Comparison of ENCODE assay signal across 21 cellular contexts in the genomic region with DNA sequence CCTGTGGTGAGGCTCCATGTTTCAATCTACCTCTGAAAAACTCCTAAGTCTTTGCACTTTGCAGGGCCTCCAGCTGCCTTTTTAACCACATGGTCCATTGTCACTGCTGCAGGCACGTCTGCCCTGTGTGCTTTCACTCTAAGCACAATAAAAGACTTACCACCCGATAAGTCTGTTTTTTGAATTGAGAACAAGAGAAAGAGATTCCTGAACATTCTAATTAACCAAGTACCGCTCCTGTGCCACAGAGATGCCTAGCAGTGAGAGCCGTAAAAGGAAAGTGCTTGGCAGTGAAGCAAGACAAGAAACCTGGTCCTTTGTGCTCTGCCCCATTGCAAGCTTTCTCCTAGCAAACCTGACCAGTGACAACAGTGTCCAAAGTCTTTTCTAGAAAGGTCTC.
"Had no signal": no experiment of that assay in that cellular context is flagged by ENCODE, and none has a peak within 500 bp of the region (broad histone marks: within the 10 kb centered on the region; RNA-seq: fewer than 3 reads in every experiment).

No MANE protein-coding gene starts in this region.

- H3K27me3 Mint-ChIP-seq: activated naive CD4-positive, alpha-beta T cell treated with anti-CD3 and anti-CD28 coated beads, Interleukin-2, amount 50 U/mL, for 24 hours; central memory CD8-positive, alpha-beta T cell; T-helper 17 cell had no signal

- H3K4me1 Mint-ChIP-seq: activated naive CD4-positive, alpha-beta T cell treated with anti-CD3 and anti-CD28 coated beads, Interleukin-2, amount 50 U/mL, for 24 hours; central memory CD8-positive, alpha-beta T cell; T-helper 17 cell had no signal

- H3K27ac ChIP-seq: body of pancreas had no signal

- H3K4me3 ChIP-seq: body of pancreas had no signal

- ATAC-seq: activated CD8-positive, alpha-beta T cell treated with anti-CD3 and anti-CD28 coated beads, Interleukin-2, amount 10 ng/mL, durations not matched to agents 7 days and 5 days; body of pancreas; T-helper 17 cell; WTC11 had no signal

- H3K9me3 Mint-ChIP-seq: WTC11 had no signal

- H3K27ac Mint-ChIP-seq: activated CD8-positive, alpha-beta T cell treated with anti-CD3 and anti-CD28 coated beads, Interleukin-2, amount 10 ng/mL, durations not matched to agents 7 days and 5 days; activated naive CD4-positive, alpha-beta T cell treated with anti-CD3 and anti-CD28 coated beads, Interleukin-2, amount 50 U/mL, for 24 hours; T-helper 17 cell; WTC11 had no signal

- H3K9me3 ChIP-seq: body of pancreas had no signal

- DNase-seq: activated CD4-positive, alpha-beta T cell treated with anti-CD3 and anti-CD28 coated beads for 48 hours; activated CD4-positive, alpha-beta T cell treated with anti-CD3 and anti-CD28 coated beads, Interleukin-2, amount 50 U/mL, for 4 hours; activated CD4-positive, CD25-positive, alpha-beta regulatory T cell treated with anti-CD3 and anti-CD28 coated beads, Interleukin-2, amount 50 U/mL, for 72 hours; activated CD8-positive, alpha-beta memory T cell treated with anti-CD3 and anti-CD28 coated beads, Interleukin-2, amount 50 U/mL, for 48 hours; activated CD8-positive, alpha-beta T cell treated with anti-CD3 and anti-CD28 coated beads, Interleukin-2, amount 10 ng/mL, durations not matched to agents 7 days and 5 days; activated T-cell treated with anti-CD3 and anti-CD28 coated beads, Interleukin-2, amount 50 U/mL, for 1 hour; aorta; body of pancreas; KG1; NCI-H1092; NCI-H1417; NCI-H1930; NCI-H2227 treated with DMSO at 0.1 percent for 48 hours; NCI-H526 treated with DMSO at 0.1 percent for 48 hours; NCI-H82; SIG-M5; T-helper 17 cell; T-helper 9 cell had no signal

- H3K36me3 Mint-ChIP-seq: activated naive CD4-positive, alpha-beta T cell treated with anti-CD3 and anti-CD28 coated beads, Interleukin-2, amount 50 U/mL, for 24 hours; WTC11 had no signal

- H3K4me3 Mint-ChIP-seq: activated CD8-positive, alpha-beta T cell treated with anti-CD3 and anti-CD28 coated beads, Interleukin-2, amount 10 ng/mL, durations not matched to agents 7 days and 5 days; activated naive CD4-positive, alpha-beta T cell treated with anti-CD3 and anti-CD28 coated beads, Interleukin-2, amount 50 U/mL, for 24 hours; central memory CD8-positive, alpha-beta T cell; T-helper 17 cell; WTC11 had no signal

- H3K27me3 ChIP-seq: body of pancreas had no signal
